8 cellular contexts compared by ENCODE assay signal in the genomic region with DNA sequence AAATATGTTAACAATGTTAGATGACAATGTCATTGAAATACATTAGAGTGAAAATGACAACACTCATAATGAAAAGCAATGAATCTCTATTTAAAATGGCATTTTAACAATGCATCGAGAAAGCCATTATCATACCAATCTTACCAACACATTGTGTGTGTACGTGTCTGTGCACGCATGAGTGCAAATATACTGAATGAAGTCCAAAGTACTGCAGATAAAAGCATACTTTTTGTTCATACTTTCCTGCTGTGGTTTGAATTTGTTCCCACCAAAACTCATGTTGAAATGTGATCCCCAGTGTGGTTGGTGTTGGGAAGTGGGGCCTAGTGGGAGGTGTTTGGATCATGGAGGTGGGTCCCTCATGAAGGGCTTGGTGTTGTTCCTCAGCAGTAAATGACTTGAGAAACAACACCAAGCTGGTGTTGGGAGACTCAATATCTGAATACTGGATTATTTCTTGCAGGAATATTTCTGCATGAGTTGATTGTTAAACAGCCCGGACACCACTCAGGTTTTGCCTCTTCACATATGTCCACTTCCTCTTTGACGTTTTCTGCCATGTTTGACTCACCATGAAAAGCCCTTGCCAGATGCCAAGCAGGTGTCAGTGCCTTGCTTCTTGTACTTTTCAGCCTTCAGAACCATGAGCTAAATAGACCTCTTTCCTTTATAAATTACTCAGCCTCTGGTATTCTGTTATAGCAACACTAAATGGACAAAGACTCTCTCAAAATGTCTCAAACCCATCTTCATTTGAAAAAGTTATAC. TPM values are rescaled to one million over a fixed set of nuclear protein-coding genes. Genes with fewer than 3 reads are reported as not detected.
A peak's percentile ranks its signal among the peaks of the same experiment; 100 is the strongest.
DNase-seq lines count a peak whose midpoint lies in the region; ATAC-seq lines count a peak whose summit lies in the region.

No MANE protein-coding gene starts in this region.

- peak; percentile 81 for DNase-seq in EL
- DNase-seq in NCI-H226 = peak; percentile 44
- peak; percentile 57 for DNase-seq in iris pigment epithelial cell (ENCODE audit: low read depth)
- DNase-seq in NCI-H2029 (lab: John Stamatoyannopoulos, UW) = no peak
- DNase-seq in left lobe of liver (ENCODE audit: low spot score) = no peak
- DNase-seq in SHP77 treated with DMSO at 0.1 percent for 48 hours (lab: John Stamatoyannopoulos, UW) = no peak
- no peak for DNase-seq in germinal center (ENCODE audit: low spot score)

- peak; percentile 36 for ATAC-seq in HG02588 (IDR thresholded peaks at IDR 0.05; ENCODE audit: unreplicated experiment)
- no peak for ATAC-seq in left lobe of liver

RNA-seq across cellular contexts. Expression of a gene that starts 24.5 kb away (rescaled TPM):
- total RNA-seq in left lobe of liver = 0.38 TPM

Comparison
In these comparisons a context has a peak if more than half of its experiments do, and no peak if none do; other contexts are left out.
1. DNase-seq: peak in EL (single experiment), NCI-H226 (single experiment) and iris pigment epithelial cell (single experiment); none in NCI-H2029 (single experiment), left lobe of liver (single experiment), SHP77 treated with DMSO at 0.1 percent for 48 hours (single experiment) and germinal center (single experiment).